Comparison of ENCODE assay signal across 8 cellular contexts in the genomic region with DNA sequence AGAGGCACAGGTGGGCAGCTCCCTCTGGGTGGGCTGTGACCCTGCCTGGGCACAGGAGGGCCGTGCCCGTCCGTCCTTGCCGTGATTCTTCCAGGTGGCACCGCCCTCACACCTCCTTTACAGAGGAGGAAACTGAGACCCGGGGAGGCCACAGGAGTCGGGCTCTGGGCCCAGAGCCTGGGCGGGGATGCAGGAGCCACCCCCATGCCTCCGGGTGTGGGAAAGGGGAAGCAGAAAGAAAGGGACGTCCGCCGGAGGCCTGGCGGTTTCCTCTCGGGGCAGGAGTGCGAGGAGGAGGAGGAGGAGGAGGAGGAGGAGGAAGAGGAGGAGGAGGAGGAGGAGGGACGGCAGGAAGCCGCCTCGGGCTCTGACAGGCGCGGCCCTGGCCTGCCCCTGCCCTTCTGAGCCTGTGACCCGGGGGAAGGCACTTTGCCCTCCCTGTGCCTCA. TPM values are rescaled to one million over a fixed set of nuclear protein-coding genes. Genes with fewer than 3 reads are reported as not detected.
DNase-seq lines count a peak whose midpoint lies in the region; ATAC-seq, FAIRE-seq and TF ChIP-seq lines count a peak whose summit lies in the region.

No MANE protein-coding gene starts in this region.

- H3K27ac ChIP-seq in KMS-11, result peak overlapping the region; percentile 96; the same call in 1 of the 2 replicates
- H3K27ac ChIP-seq in HepG2 (ENCODE audit: extremely low read length, insufficient read depth, low read length), result no peak overlapping the region

- peaks cover 90% of the 10 kb centered on the region for H3K4me1 ChIP-seq in KMS-11 (ENCODE audit: low read depth, poor library complexity, severe bottlenecking)
- peaks cover 46% of the 10 kb centered on the region for H3K4me1 ChIP-seq in HepG2 (ENCODE audit: insufficient read depth, low read length)

- TF ChIP-seq CTCF in KMS-11 (conservative IDR thresholded peaks at IDR 0.05; ENCODE audit: low read depth, low read length), result no peak
- no peak for TF ChIP-seq CTCF in HepG2 (CRISPR knock-in tag; IDR thresholded peaks at IDR 0.05)

- no peak for TF ChIP-seq POLR2A in HepG2 (IDR thresholded peaks at IDR 0.05; ENCODE audit: insufficient read depth in 1 of 2, low read depth in 2 of 2, low read length in 2 of 2)

- peak overlapping the region; percentile 79 to 91 for H3K27ac Mint-ChIP-seq in activated naive CD4-positive, alpha-beta T cell treated with anti-CD3 and anti-CD28 coated beads, Interleukin-2, amount 50 U/mL, for 72 hours

- no peaks in the 10 kb centered on the region for H3K9me3 ChIP-seq in HepG2 (ENCODE audit: low read length)

- no peak for FAIRE-seq in HepG2 (lab: Jason Lieb, UNC)

- CTCF ChIA-PET in HepG2 (lab: Yijun Ruan, JAX; ENCODE audit: low intra/inter-chr PET ratio, low total read pairs), result no interaction called here

- in situ Hi-C loops in HepG2 (cut with HindIII; ENCODE audit: extremely low pct_ligation_motif_present, low pct_unique_long_range_greater_than_20kb), result no loop called here

- H3K36me3 ChIP-seq in KMS-11 (ENCODE audit: insufficient read depth) (no peaks in the 10 kb centered on the region), HepG2 (replicated peaks in 1 of 2; ENCODE audit: control insufficient read depth in 1 of 2, insufficient read depth in 2 of 2, low read length in 2 of 2) (peaks cover 2 to 20% of the 10 kb centered on the region in 2 experiments; a peak in 3 of 5 replicates)

- H3K27me3 ChIP-seq in KMS-11 (ENCODE audit: insufficient read depth, low read depth), result no peaks in the 10 kb centered on the region
- H3K27me3 ChIP-seq in HepG2 (ENCODE audit: control insufficient read depth in 1 of 2, insufficient read depth in 2 of 2, low read length in 2 of 2), result no peaks in the 10 kb centered on the region

- H3K9ac ChIP-seq in KMS-11, result no peak overlapping the region
- no peak overlapping the region for H3K9ac ChIP-seq in HepG2 (ENCODE audit: insufficient read depth, low read depth, low read length)

- intact Hi-C loops in HepG2 (cut with micrococcal nuclease; ENCODE audit: unreplicated experiment), result no loop called here

- POLR2A ChIA-PET in HepG2 (lab: Yijun Ruan, JAX), result no interaction called here

- H3K9me3 Mint-ChIP-seq in activated naive CD4-positive, alpha-beta T cell treated with anti-CD3 and anti-CD28 coated beads, Interleukin-2, amount 50 U/mL, for 72 hours, result no peaks in the 10 kb centered on the region

- no TSS peak for BruUV-seq in HepG2 (replicated peaks; lab: Mats Ljungman, UMichigan)

- DNase-seq in A172 (ENCODE audit: low spot score) (peak; percentile 50), HepG2 (ENCODE audit: low spot score) (no peak), cerebellar nuclear complex (lab: John Stamatoyannopoulos, UW) (no peak)
- DNase-seq in activated naive CD4-positive, alpha-beta T cell treated with anti-CD3 and anti-CD28 coated beads, Interleukin-2, amount 50 U/mL, for 72 hours (ENCODE audit: low spot score in 2 of 2), result no peak

- 94% methylated on average over 21 of the region's 21 CpGs for WGBS in HepG2 (ENCODE audit: low lambda C conversion rate)

- H4K20me1 ChIP-seq in KMS-11 (ENCODE audit: insufficient read depth), result no peaks in the 10 kb centered on the region
- 0 out of 2 replicates have a peak, but pooled peaks cover 4% of the 10 kb centered on the region for H4K20me1 ChIP-seq in HepG2 (ENCODE audit: insufficient read depth, low read length)

- peak overlapping the region; percentile 93; the same call in 1 of the 2 replicates for H3K4me2 ChIP-seq in KMS-11
- no peak overlapping the region for H3K4me2 ChIP-seq in HepG2 (ENCODE audit: low read depth, low read length)

- H3K79me2 ChIP-seq in KMS-11 (ENCODE audit: insufficient read depth, low read depth) (peaks cover 38% of the 10 kb centered on the region; the same call in 1 of the 2 replicates), HepG2 (ENCODE audit: insufficient read depth, low read length) (peaks cover 2% of the 10 kb centered on the region)

- H3K36me3 Mint-ChIP-seq in activated naive CD4-positive, alpha-beta T cell treated with anti-CD3 and anti-CD28 coated beads, Interleukin-2, amount 50 U/mL, for 72 hours, result peaks cover 4 to 9% of the 10 kb centered on the region in 2 donors

- no peak for TF ChIP-seq RAD21 in HepG2 (CRISPR knock-in tag; IDR thresholded peaks at IDR 0.05)

- H3K4me3 ChIP-seq in KMS-11 (IDR thresholded peaks at IDR 0.05; ENCODE audit: insufficient read depth, low read depth, low read length) (no peak overlapping the region), HepG2 (replicated peaks in 1 of 3; ENCODE audit: insufficient read depth in 1 of 3, low read depth in 2 of 3, low read length in 3 of 3) (no peak overlapping the region)

- ATAC-seq in activated naive CD4-positive, alpha-beta T cell treated with anti-CD3 and anti-CD28 coated beads, Interleukin-2, amount 50 U/mL, for 72 hours, result peak in 1 of 2 donors; percentile 21
- no peak for ATAC-seq in HepG2
- ATAC-seq in GM21619 (IDR thresholded peaks at IDR 0.05; ENCODE audit: unreplicated experiment), result no peak
- no peak for ATAC-seq in GM19452 (IDR thresholded peaks at IDR 0.05; ENCODE audit: unreplicated experiment)
- ATAC-seq in HG02870 (IDR thresholded peaks at IDR 0.05; ENCODE audit: unreplicated experiment), result no peak

- H2AFZ ChIP-seq in KMS-11 (ENCODE audit: low read depth) (no peak overlapping the region), HepG2 (ENCODE audit: low read length) (no peak overlapping the region)

- TF ChIP-seq EP300 in HepG2 (IDR thresholded peaks at IDR 0.05; ENCODE audit: low read depth in 2 of 2, low read length in 2 of 2), result no peak
- TF ChIP-seq EP300 in HepG2 (CRISPR knock-in tag; IDR thresholded peaks at IDR 0.05; ENCODE audit: borderline replicate concordance), result no peak

TF ChIP-seq in HepG2, 621 proteins besides CTCF, POLR2A, EP300 and RAD21 (continues in another document):
- peak; percentile 59 for TF ChIP-seq AGO2 (optimal IDR thresholded peaks at IDR 0.05; ENCODE audit: low read depth, low read length)
- no peak for TF ChIP-seq NR2F1 (CRISPR knock-in tag; IDR thresholded peaks at IDR 0.05)
- peak; percentile 34; the same call in 1 of the 2 replicates for TF ChIP-seq ZNF263 (CRISPR knock-in tag; IDR thresholded peaks at IDR 0.05)

RNA-seq across cellular contexts. Expression of gene SH2B3, which starts 23.0 kb away (rescaled TPM):
- 30.5 and 32.3 TPM in 2 replicates for total RNA-seq in A172 (2014; rRNA removed; shearing (Covaris generic))
- total RNA-seq in activated naive CD4-positive, alpha-beta T cell treated with anti-CD3 and anti-CD28 coated beads, Interleukin-2, amount 50 U/mL, for 72 hours, result 10 to 100 TPM; 18.0 to 24.6 TPM
- 6.8 and 6.9 TPM in 2 replicates for total RNA-seq in HepG2 (2016; rRNA removed; fragmentation: Illumina TruSeq; extraction: Trizol)
- total RNA-seq in HepG2 (2016; cell fraction: cytosol; rRNA removed; fragmentation: Illumina TruSeq; extraction: Trizol; ENCODE audit: low read depth), result 3.0 and 4.5 TPM in 2 replicates
- 5.3 and 6.3 TPM in 2 replicates for total RNA-seq in HepG2 (2016; cell fraction: insoluble cytoplasmic fraction; rRNA removed; fragmentation: Illumina TruSeq; extraction: Trizol)
- total RNA-seq in HepG2 (2016; cell fraction: membrane; rRNA removed; fragmentation: Illumina TruSeq; extraction: Trizol), result 8.1 and 8.8 TPM in 2 replicates
- 3.3 and 4.2 TPM in 2 replicates for total RNA-seq in HepG2 (2016; cell fraction: nucleus; rRNA removed; fragmentation: Illumina TruSeq; extraction: Trizol)
- 6.8 and 7.1 TPM in 2 replicates for polyA plus RNA-seq in HepG2 (2011; rRNA removed)
- 5.9 and 7.0 TPM in 2 replicates for polyA plus RNA-seq in HepG2 (2011; cell fraction: cytosol; rRNA removed)
- 6.3 and 7.7 TPM in 2 replicates for polyA plus RNA-seq in HepG2 (2011; cell fraction: nucleus; rRNA removed)
- polyA plus RNA-seq in HepG2 (2012), result 5.1 and 9.2 TPM in 2 replicates
- polyA plus RNA-seq in HepG2 (2016; cell fraction: cytosol; fragmentation: Illumina TruSeq; extraction: Trizol; ENCODE audit: low read depth), result 0.99 and 1.3 TPM in 2 replicates
- 7.6 and 9.1 TPM in 2 replicates for polyA plus RNA-seq in HepG2 (2016; cell fraction: insoluble cytoplasmic fraction; fragmentation: Illumina TruSeq; extraction: Trizol; ENCODE audit: low read depth)
- polyA plus RNA-seq in HepG2 (2016; cell fraction: membrane; fragmentation: Illumina TruSeq; extraction: Trizol; ENCODE audit: low read depth), result 5.2 and 5.7 TPM in 2 replicates
- 8.8 and 9.8 TPM in 2 replicates for polyA plus RNA-seq in HepG2 (2016; cell fraction: nucleus; fragmentation: Illumina TruSeq; extraction: Trizol; ENCODE audit: insufficient read depth, low read depth)
- 2.2 and 11.4 TPM in 2 replicates for polyA minus RNA-seq in HepG2 (2011; rRNA and poly(A)+ RNA removed; ENCODE audit: low replicate concordance)
- polyA minus RNA-seq in HepG2 (2011; cell fraction: cytosol; rRNA and poly(A)+ RNA removed), result 6.2 and 6.9 TPM in 2 replicates
- 3.3 and 3.9 TPM in 2 replicates for polyA minus RNA-seq in HepG2 (2011; cell fraction: nucleus; rRNA and poly(A)+ RNA removed)

RNA-seq across cellular contexts. Expression of gene PHETA1, which starts 59.9 kb away (rescaled TPM):
- total RNA-seq in A172 (2014; rRNA removed; shearing (Covaris generic)), result 9.4 and 16.6 TPM in 2 replicates
- total RNA-seq in activated naive CD4-positive, alpha-beta T cell treated with anti-CD3 and anti-CD28 coated beads, Interleukin-2, amount 50 U/mL, for 72 hours, result 1 to 10 TPM in 1 of 2 donors, under 1 TPM in 1; 0.64 to 1.5 TPM
- 12.7 and 20.8 TPM in 2 replicates for total RNA-seq in HepG2 (2016; rRNA removed; fragmentation: Illumina TruSeq; extraction: Trizol)
- 4.6 and 5.4 TPM in 2 replicates for total RNA-seq in HepG2 (2016; cell fraction: cytosol; rRNA removed; fragmentation: Illumina TruSeq; extraction: Trizol; ENCODE audit: low read depth)
- 11.4 and 21.0 TPM in 2 replicates for total RNA-seq in HepG2 (2016; cell fraction: insoluble cytoplasmic fraction; rRNA removed; fragmentation: Illumina TruSeq; extraction: Trizol)
- 20.1 and 22.4 TPM in 2 replicates for total RNA-seq in HepG2 (2016; cell fraction: membrane; rRNA removed; fragmentation: Illumina TruSeq; extraction: Trizol)
- 11.4 and 16.8 TPM in 2 replicates for total RNA-seq in HepG2 (2016; cell fraction: nucleus; rRNA removed; fragmentation: Illumina TruSeq; extraction: Trizol)
- polyA plus RNA-seq in HepG2 (2011; rRNA removed), result 11.3 and 15.8 TPM in 2 replicates
- polyA plus RNA-seq in HepG2 (2011; cell fraction: cytosol; rRNA removed), result 13.8 and 16.9 TPM in 2 replicates
- 38.7 and 41.4 TPM in 2 replicates for polyA plus RNA-seq in HepG2 (2011; cell fraction: nucleus; rRNA removed)
- polyA plus RNA-seq in HepG2 (2012), result 7.6 and 12.3 TPM in 2 replicates
- 4.7 and 5.7 TPM in 2 replicates for polyA plus RNA-seq in HepG2 (2016; cell fraction: cytosol; fragmentation: Illumina TruSeq; extraction: Trizol; ENCODE audit: low read depth)
- polyA plus RNA-seq in HepG2 (2016; cell fraction: insoluble cytoplasmic fraction; fragmentation: Illumina TruSeq; extraction: Trizol; ENCODE audit: low read depth), result 15.8 and 19.6 TPM in 2 replicates
- polyA plus RNA-seq in HepG2 (2016; cell fraction: membrane; fragmentation: Illumina TruSeq; extraction: Trizol; ENCODE audit: low read depth), result 18.1 and 18.8 TPM in 2 replicates
- polyA plus RNA-seq in HepG2 (2016; cell fraction: nucleus; fragmentation: Illumina TruSeq; extraction: Trizol; ENCODE audit: insufficient read depth, low read depth), result 31.9 and 34.8 TPM in 2 replicates
- polyA minus RNA-seq in HepG2 (2011; rRNA and poly(A)+ RNA removed; ENCODE audit: low replicate concordance), result 1.6 and 19.4 TPM in 2 replicates
- polyA minus RNA-seq in HepG2 (2011; cell fraction: cytosol; rRNA and poly(A)+ RNA removed), result 7.2 and 10.0 TPM in 2 replicates
- 6.4 and 9.7 TPM in 2 replicates for polyA minus RNA-seq in HepG2 (2011; cell fraction: nucleus; rRNA and poly(A)+ RNA removed)
